Comparison of ENCODE assay signal across 1 cellular context in the genomic region with DNA sequence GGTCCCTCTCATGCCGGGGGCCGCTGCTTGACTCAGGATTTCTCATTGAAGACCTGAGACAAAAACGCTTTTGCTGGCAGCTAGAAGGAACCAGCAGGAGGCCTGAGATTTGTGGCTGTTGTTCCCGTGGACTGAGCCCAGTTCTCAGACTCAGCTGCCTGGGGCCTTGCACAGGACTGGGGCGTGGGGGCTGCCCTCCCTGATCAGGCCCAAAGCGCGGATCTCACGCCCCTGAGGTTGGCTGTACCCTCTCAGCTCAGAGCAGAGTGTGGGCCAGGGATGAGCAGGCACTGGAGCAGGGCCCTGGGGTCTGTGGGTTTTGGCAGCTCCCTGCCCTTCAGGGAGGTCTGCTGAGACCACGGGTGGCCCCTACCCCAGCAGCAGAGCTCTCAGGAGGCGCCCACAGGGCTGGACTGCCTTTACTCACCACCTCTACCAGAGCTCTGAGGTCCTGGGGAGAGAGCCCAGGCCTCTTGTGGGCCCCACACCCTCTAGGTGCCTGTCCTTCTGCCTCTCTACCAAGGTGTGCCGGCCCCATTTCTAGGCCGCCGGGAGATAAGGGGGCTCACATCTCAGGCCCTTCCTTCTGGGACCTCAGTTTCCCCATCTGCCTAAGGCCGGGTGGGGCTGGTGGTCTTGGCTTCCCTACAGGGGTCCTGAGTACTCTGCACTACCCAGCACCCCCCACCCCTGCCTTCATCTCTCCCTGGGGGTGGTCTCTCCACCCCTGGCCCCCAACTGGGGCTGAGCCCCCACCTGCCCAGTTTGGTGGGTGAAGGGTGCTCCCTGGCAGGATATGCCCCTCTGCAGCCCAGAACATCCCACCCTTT.
TF ChIP-seq lines count a peak whose summit lies in the region.

No MANE protein-coding gene starts in this region.

TF ChIP-seq in K562, 482 proteins besides CTCF, POLR2A, EP300 and RAD21:
- no peak for TF ChIP-seq LEF1 (IDR thresholded peaks at IDR 0.05)
- TF ChIP-seq SMAD1 (IDR thresholded peaks at IDR 0.05; ENCODE audit: low read depth, low read length, partially characterized antibody), result no peak
- TF ChIP-seq FOS (IDR thresholded peaks at IDR 0.05; ENCODE audit: extremely low read depth, insufficient read length), result no peak
- TF ChIP-seq TBL1XR1 (IDR thresholded peaks at IDR 0.05; ENCODE audit: low read length in 2 of 2), result no peak
- TF ChIP-seq NFXL1 (CRISPR knock-in tag; IDR thresholded peaks at IDR 0.05), result no peak
- no peak for TF ChIP-seq SMARCC2 (IDR thresholded peaks at IDR 0.05; ENCODE audit: low read depth)
- no peak for TF ChIP-seq TOE1 (IDR thresholded peaks at IDR 0.05; ENCODE audit: borderline replicate concordance)
- TF ChIP-seq TOE1 (CRISPR knock-in tag; IDR thresholded peaks at IDR 0.05; ENCODE audit: borderline replicate concordance, low read depth), result no peak
- no peak for TF ChIP-seq HDAC6 (IDR thresholded peaks at IDR 0.05; ENCODE audit: low read depth, low read length)
- TF ChIP-seq RUNX1 (IDR thresholded peaks at IDR 0.05; ENCODE audit: low read depth), result no peak
- no peak for TF ChIP-seq MEF2D (tag; conservative IDR thresholded peaks at IDR 0.05; ENCODE audit: low read depth)
- TF ChIP-seq, protein P1, sequence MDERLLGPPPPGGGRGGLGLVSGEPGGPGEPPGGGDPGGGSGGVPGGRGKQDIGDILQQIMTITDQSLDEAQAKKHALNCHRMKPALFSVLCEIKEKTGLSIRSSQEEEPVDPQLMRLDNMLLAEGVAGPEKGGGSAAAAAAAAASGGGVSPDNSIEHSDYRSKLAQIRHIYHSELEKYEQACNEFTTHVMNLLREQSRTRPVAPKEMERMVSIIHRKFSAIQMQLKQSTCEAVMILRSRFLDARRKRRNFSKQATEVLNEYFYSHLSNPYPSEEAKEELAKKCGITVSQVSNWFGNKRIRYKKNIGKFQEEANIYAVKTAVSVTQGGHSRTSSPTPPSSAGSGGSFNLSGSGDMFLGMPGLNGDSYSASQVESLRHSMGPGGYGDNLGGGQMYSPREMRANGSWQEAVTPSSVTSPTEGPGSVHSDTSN (CRISPR knock-in tag; IDR thresholded peaks at IDR 0.05; ENCODE audit: low read depth), result no peak
- TF ChIP-seq, protein P1 (tag; conservative IDR thresholded peaks at IDR 0.05; ENCODE audit: low read depth), result no peak
- TF ChIP-seq, protein P2, sequence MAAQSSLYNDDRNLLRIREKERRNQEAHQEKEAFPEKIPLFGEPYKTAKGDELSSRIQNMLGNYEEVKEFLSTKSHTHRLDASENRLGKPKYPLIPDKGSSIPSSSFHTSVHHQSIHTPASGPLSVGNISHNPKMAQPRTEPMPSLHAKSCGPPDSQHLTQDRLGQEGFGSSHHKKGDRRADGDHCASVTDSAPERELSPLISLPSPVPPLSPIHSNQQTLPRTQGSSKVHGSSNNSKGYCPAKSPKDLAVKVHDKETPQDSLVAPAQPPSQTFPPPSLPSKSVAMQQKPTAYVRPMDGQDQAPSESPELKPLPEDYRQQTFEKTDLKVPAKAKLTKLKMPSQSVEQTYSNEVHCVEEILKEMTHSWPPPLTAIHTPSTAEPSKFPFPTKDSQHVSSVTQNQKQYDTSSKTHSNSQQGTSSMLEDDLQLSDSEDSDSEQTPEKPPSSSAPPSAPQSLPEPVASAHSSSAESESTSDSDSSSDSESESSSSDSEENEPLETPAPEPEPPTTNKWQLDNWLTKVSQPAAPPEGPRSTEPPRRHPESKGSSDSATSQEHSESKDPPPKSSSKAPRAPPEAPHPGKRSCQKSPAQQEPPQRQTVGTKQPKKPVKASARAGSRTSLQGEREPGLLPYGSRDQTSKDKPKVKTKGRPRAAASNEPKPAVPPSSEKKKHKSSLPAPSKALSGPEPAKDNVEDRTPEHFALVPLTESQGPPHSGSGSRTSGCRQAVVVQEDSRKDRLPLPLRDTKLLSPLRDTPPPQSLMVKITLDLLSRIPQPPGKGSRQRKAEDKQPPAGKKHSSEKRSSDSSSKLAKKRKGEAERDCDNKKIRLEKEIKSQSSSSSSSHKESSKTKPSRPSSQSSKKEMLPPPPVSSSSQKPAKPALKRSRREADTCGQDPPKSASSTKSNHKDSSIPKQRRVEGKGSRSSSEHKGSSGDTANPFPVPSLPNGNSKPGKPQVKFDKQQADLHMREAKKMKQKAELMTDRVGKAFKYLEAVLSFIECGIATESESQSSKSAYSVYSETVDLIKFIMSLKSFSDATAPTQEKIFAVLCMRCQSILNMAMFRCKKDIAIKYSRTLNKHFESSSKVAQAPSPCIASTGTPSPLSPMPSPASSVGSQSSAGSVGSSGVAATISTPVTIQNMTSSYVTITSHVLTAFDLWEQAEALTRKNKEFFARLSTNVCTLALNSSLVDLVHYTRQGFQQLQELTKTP (IDR thresholded peaks at IDR 0.05; ENCODE audit: low read depth in 1 of 2, partially characterized antibody in 2 of 2), result no peak
- TF ChIP-seq, protein P3, sequence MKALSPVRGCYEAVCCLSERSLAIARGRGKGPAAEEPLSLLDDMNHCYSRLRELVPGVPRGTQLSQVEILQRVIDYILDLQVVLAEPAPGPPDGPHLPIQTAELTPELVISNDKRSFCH (CRISPR knock-in tag; IDR thresholded peaks at IDR 0.05), result no peak
- TF ChIP-seq, protein P3 (tag; IDR thresholded peaks at IDR 0.05), result no peak
- no peak for TF ChIP-seq ZBED1 (IDR thresholded peaks at IDR 0.05)
- TF ChIP-seq POLR3G (IDR thresholded peaks at IDR 0.05; ENCODE audit: extremely low read depth, insufficient read length, insufficient replicate concordance), result no peak
- TF ChIP-seq TCF7L2 (IDR thresholded peaks at IDR 0.05; ENCODE audit: low read depth, low read length), result no peak
